ENCODE assay signal across 13 cellular contexts in genomic region chr6:43307451-43308100, GRCh38. TPM values are rescaled to one million over a fixed set of nuclear protein-coding genes. Genes with fewer than 3 reads are reported as not detected.
A peak's percentile ranks its signal among the peaks of the same experiment; 100 is the strongest.
DNase-seq lines count a peak whose midpoint lies in the region; ATAC-seq and TF ChIP-seq lines count a peak whose summit lies in the region.
"Had no signal": no experiment of that assay in that cellular context is flagged by ENCODE, and none has a peak within 500 bp of the region (broad histone marks: within the 10 kb centered on the region; RNA-seq: fewer than 3 reads in every experiment).

No MANE protein-coding gene starts in this region.

- H3K4me1 ChIP-seq in DOHH2 (ENCODE audit: control insufficient read depth, low read length) = peaks cover 51% of the 10 kb centered on the region
- no peaks in the 10 kb centered on the region for H3K4me1 ChIP-seq in endodermal cell (ENCODE audit: control insufficient read depth, insufficient read depth, low read length)

- H3K36me3 ChIP-seq in DOHH2 (ENCODE audit: control insufficient read depth, low read length) (no peaks in the 10 kb centered on the region; the same call in 1 of the 2 replicates), endodermal cell (ENCODE audit: control insufficient read depth, insufficient read depth, low read length) (no peaks in the 10 kb centered on the region)
- H3K36me3 ChIP-seq: sigmoid colon had no signal

- H3K4me3 Mint-ChIP-seq in IgD-negative memory B cell (peak overlapping the region in 3 of 4 donors; percentile 27 to 80 (median 63)), endodermal cell (peak overlapping the region; percentile 63)

- no peaks in the 10 kb centered on the region for H3K9me3 ChIP-seq in DOHH2 (ENCODE audit: control insufficient read depth, insufficient read depth, low read length)
- H3K9me3 ChIP-seq in endodermal cell (ENCODE audit: control insufficient read depth, low read length) = no peaks in the 10 kb centered on the region
- H3K9me3 ChIP-seq: sigmoid colon had no signal

- no peak overlapping the region for H3K27ac Mint-ChIP-seq in IgD-negative memory B cell
- no peak overlapping the region for H3K27ac Mint-ChIP-seq in endodermal cell
- H3K27ac Mint-ChIP-seq: immature natural killer cell had no signal

- H3K9me3 Mint-ChIP-seq in IgD-negative memory B cell = no peaks in the 10 kb centered on the region
- H3K9me3 Mint-ChIP-seq in endodermal cell = no peaks in the 10 kb centered on the region
- H3K9me3 Mint-ChIP-seq: immature natural killer cell had no signal

- H3K9me2 ChIP-seq in DOHH2 (replicated peaks; ENCODE audit: control insufficient read depth, low read length) = no peaks in the 10 kb centered on the region

- H3K27me3 ChIP-seq in DOHH2 (ENCODE audit: control insufficient read depth, low read length) (no peaks in the 10 kb centered on the region), endodermal cell (ENCODE audit: control insufficient read depth, insufficient read depth, low read length, poor library complexity, severe bottlenecking) (peaks cover 13% of the 10 kb centered on the region)

- H3K4me3 ChIP-seq in DOHH2 (ENCODE audit: low read length) = peak overlapping the region; percentile 74
- H3K4me3 ChIP-seq in endodermal cell (ENCODE audit: low read length) = no peak overlapping the region

- H3K4me1 Mint-ChIP-seq in IgD-negative memory B cell = peaks cover 12 to 18% (median 13%) of the 10 kb centered on the region in 3 donors
- peaks cover 4% of the 10 kb centered on the region for H3K4me1 Mint-ChIP-seq in endodermal cell

- H3K36me3 Mint-ChIP-seq in IgD-negative memory B cell (peaks cover 1% of the 10 kb centered on the region), endodermal cell (ENCODE audit: low read depth) (no peaks in the 10 kb centered on the region)
- H3K36me3 Mint-ChIP-seq: immature natural killer cell had no signal

- peak; percentile 9 for ATAC-seq in sciatic nerve
- no peak for ATAC-seq in GM18519 (IDR thresholded peaks at IDR 0.05; ENCODE audit: low FRiP score, unreplicated experiment)

- H3F3A ChIP-seq in DOHH2 (ENCODE audit: control insufficient read depth, insufficient read depth) = peaks cover 9% of the 10 kb centered on the region

- H4K20me1 ChIP-seq in DOHH2 (ENCODE audit: control insufficient read depth, insufficient read depth, low read depth, low read length) = no peaks in the 10 kb centered on the region

- H3K27ac ChIP-seq in DOHH2 (ENCODE audit: low read depth, low read length) (no peak overlapping the region), endodermal cell (ENCODE audit: low read depth, low read length) (no peak overlapping the region)
- H3K27ac ChIP-seq: HL-60, sigmoid colon, VCaP had no signal

- WGBS in endodermal cell (ENCODE audit: insufficient coverage in 1 of 2, insufficient read length in 1 of 2), 2 experiments = 87 to 93% methylated on average over 2 to 5 of the region's 5 CpGs

- TF ChIP-seq CTCF in DOHH2 (IDR thresholded peaks at IDR 0.05; ENCODE audit: low read depth, low read length, poor library complexity, severe bottlenecking) (no peak), endodermal cell (conservative IDR thresholded peaks at IDR 0.05) (no peak)

- no peak for DNase-seq in endodermal cell
- no peak for DNase-seq in sciatic nerve (ENCODE audit: low spot score)
- DNase-seq in amniotic stem cell (lab: John Stamatoyannopoulos, UW) = no peak
- no peak for DNase-seq in activated gamma-delta T cell treated with Interleukin-2 at 50 U/mL for 16 hours
- DNase-seq: C1 segment of cervical spinal cord, sigmoid colon had no signal

- peak overlapping the region; percentile 94 for H3K4me2 ChIP-seq in DOHH2 (ENCODE audit: low read length)

- H3K9ac ChIP-seq in endodermal cell (ENCODE audit: extremely low read depth, low read length, poor library complexity, severe bottlenecking) = no peak overlapping the region

- peaks cover 3% of the 10 kb centered on the region; the same call in 1 of the 2 replicates for H3K79me2 ChIP-seq in DOHH2 (ENCODE audit: control insufficient read depth, low read length)

- H3K27me3 Mint-ChIP-seq in IgD-negative memory B cell (peaks cover 1% of the 10 kb centered on the region), endodermal cell (ENCODE audit: insufficient read depth) (peaks cover 9% of the 10 kb centered on the region)

- intact Hi-C loops in sciatic nerve (cut with DNase I) = no loop called here

RNA-seq across cellular contexts. Expression of gene CRIP3, which starts 1.1 kb away (rescaled TPM):
- polyA plus RNA-seq in IgD-negative memory B cell = 2.9 TPM
- 10 to 100 TPM; 13.4 to 19.3 TPM for total RNA-seq in endodermal cell
- 8.9 TPM for polyA plus RNA-seq in endodermal cell (2013, experiment 1 of 2)
- 8.4 TPM for polyA plus RNA-seq in endodermal cell (2013, experiment 2 of 2)
- total RNA-seq in sciatic nerve = 3.8 TPM
- total RNA-seq: epithelial cell of proximal tubule, sigmoid colon had no signal

RNA-seq across cellular contexts. Expression of gene SLC22A7, which starts 9.5 kb away (rescaled TPM):
- polyA plus RNA-seq in IgD-negative memory B cell = not detected
- total RNA-seq in endodermal cell (not detected), sciatic nerve (not detected)
- polyA plus RNA-seq in endodermal cell (2013, experiment 1 of 2) = not detected
- not detected for polyA plus RNA-seq in endodermal cell (2013, experiment 2 of 2)
- total RNA-seq: epithelial cell of proximal tubule, sigmoid colon had no signal
- polyA plus RNA-seq: immature natural killer cell, sigmoid colon had no signal
